Comparison of ENCODE assay signal across 1 cellular context in the genomic region with DNA sequence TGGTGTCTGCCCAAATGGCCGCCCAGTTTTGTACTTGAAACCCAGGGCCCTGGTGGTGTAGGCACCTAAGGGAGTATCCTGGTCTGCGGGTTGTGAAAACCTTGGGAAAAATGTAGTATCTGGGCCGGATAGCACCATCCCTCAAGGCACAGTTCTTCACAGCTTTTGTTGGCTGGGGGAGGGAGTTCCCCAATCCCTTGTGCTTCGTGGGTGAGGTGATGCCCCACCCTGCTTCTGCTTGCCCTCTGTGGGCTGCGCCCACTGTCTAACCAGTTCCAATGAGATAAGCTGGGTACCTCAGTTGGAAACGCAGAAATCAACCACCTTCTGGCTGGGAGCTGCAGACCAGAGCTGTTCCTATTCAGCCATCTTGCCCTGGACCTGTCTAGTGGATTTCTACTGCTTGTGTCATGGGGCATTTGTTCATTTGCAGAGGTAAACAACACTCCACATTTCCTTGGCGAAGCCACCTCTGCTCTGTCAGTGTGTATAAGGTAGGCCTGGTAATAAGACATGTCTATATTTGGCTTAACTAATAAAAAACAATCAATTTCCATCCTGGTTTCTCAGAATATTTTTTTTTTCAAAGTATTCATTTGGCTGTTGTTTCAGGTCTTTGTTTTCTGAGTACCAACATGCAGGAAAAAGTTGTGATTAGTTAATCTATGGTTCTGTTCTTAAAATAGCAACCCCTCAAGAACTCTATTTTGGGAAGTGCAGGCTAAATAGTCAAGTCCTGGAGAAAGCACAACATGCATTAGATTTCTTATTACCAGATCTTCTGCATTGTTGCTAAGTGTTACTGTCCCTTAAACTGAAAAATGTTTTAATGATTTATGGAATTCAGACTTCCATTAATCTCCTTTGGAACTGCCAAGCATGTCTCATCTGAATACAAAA.
TF ChIP-seq lines count a peak whose summit lies in the region.

No MANE protein-coding gene starts in this region.

TF ChIP-seq in GM12878, 131 proteins besides CTCF, POLR2A, EP300 and RAD21 (continued from another document):
- no peak for TF ChIP-seq ESRRA (IDR thresholded peaks at IDR 0.05; ENCODE audit: low read length)
- TF ChIP-seq EED (IDR thresholded peaks at IDR 0.05; ENCODE audit: low read depth) = no peak
- no peak for TF ChIP-seq SMC3 (IDR thresholded peaks at IDR 0.05; ENCODE audit: borderline replicate concordance, low read length)
- no peak for TF ChIP-seq SREBF1 (IDR thresholded peaks at IDR 0.05; ENCODE audit: low read length)
- TF ChIP-seq HDAC2 (IDR thresholded peaks at IDR 0.05) = no peak
